30 cellular contexts compared by ENCODE assay signal in genomic region chr11:74905326-74905725, GRCh38. TPM values are rescaled to one million over a fixed set of nuclear protein-coding genes. Genes with fewer than 3 reads are reported as not detected.
A peak's percentile ranks its signal among the peaks of the same experiment; 100 is the strongest.
DNase-seq lines count a peak whose midpoint lies in the region; ATAC-seq, FAIRE-seq and TF ChIP-seq lines count a peak whose summit lies in the region.
"Had no signal": no experiment of that assay in that cellular context is flagged by ENCODE, and none has a peak within 500 bp of the region (broad histone marks: within the 10 kb centered on the region; RNA-seq: fewer than 3 reads in every experiment).

No MANE protein-coding gene starts in this region.

- no peaks in the 10 kb centered on the region for H3K4me1 Mint-ChIP-seq in activated naive CD8-positive, alpha-beta T cell treated with anti-CD3 and anti-CD28 coated beads, Interleukin-2, amount 50 U/mL, for 24 hours

- no peaks in the 10 kb centered on the region for H3K27me3 ChIP-seq in BLaER1 treated with 17β-estradiol and CSF1 and Interleukin-3, amounts not matched to agents 10 nM and 100 nM
- no peaks in the 10 kb centered on the region for H3K27me3 ChIP-seq in colonic mucosa
- H3K27me3 ChIP-seq: brain microvascular endothelial cell, neutrophil, SJCRH30 had no signal

- no peak for ATAC-seq in activated naive CD8-positive, alpha-beta T cell treated with anti-CD3 and anti-CD28 coated beads, Interleukin-2, amount 50 U/mL, for 24 hours
- ATAC-seq in left lobe of liver (peak; percentile 41), HG03045 (IDR thresholded peaks at IDR 0.05; ENCODE audit: unreplicated experiment) (no peak), GM18498 (IDR thresholded peaks at IDR 0.05; ENCODE audit: unreplicated experiment) (no peak)
- ATAC-seq: esophagus mucosa, GM12878, T-cell had no signal

- H3K36me3 Mint-ChIP-seq in activated naive CD8-positive, alpha-beta T cell treated with anti-CD3 and anti-CD28 coated beads, Interleukin-2, amount 50 U/mL, for 24 hours (ENCODE audit: low read depth) = peaks cover 24% of the 10 kb centered on the region

- H3K9me3 Mint-ChIP-seq in activated naive CD8-positive, alpha-beta T cell treated with anti-CD3 and anti-CD28 coated beads, Interleukin-2, amount 50 U/mL, for 24 hours = peaks cover 18% of the 10 kb centered on the region

- H3K27me3 Mint-ChIP-seq in activated naive CD8-positive, alpha-beta T cell treated with anti-CD3 and anti-CD28 coated beads, Interleukin-2, amount 50 U/mL, for 24 hours = no peaks in the 10 kb centered on the region
- H3K27me3 Mint-ChIP-seq: activated CD4-positive, alpha-beta memory T cell treated with anti-CD3 and anti-CD28 coated beads for 36 hours; memory B cell; progenitor cell of endocrine pancreas; T-cell had no signal

- no peak overlapping the region for H3K4me3 ChIP-seq in BLaER1 treated with 17β-estradiol and CSF1 and Interleukin-3, amounts not matched to agents 10 nM and 100 nM
- no peak overlapping the region for H3K4me3 ChIP-seq in colonic mucosa
- H3K4me3 ChIP-seq: GM12878, SJCRH30 had no signal

- no peak for TF ChIP-seq CTCF in colonic mucosa (IDR thresholded peaks at IDR 0.05)

- H3K27ac ChIP-seq in BLaER1 treated with 17β-estradiol and CSF1 and Interleukin-3, amounts not matched to agents 10 nM and 100 nM = peak overlapping the region in 3 of 11 experiments; percentile 7 to 41 (median 19); a peak in 2 of 22 replicates
- H3K27ac ChIP-seq in colonic mucosa = no peak overlapping the region
- H3K27ac ChIP-seq: brain microvascular endothelial cell, C4-2B, neutrophil, SJCRH30 had no signal

- H4K20me1 ChIP-seq in BLaER1 treated with 17β-estradiol and CSF1 and Interleukin-3, amounts not matched to agents 10 nM and 100 nM = 0 out of 22 replicates have a peak, but pooled peaks cover 0 to 3% (median 0%) of the 10 kb centered on the region in 11 experiments

- peaks cover 23 to 28% (median 23%) of the 10 kb centered on the region in 11 experiments for H3K9me3 ChIP-seq in BLaER1 treated with 17β-estradiol and CSF1 and Interleukin-3, amounts not matched to agents 10 nM and 100 nM (replicated peaks in 1 of 11)
- peaks cover 7% of the 10 kb centered on the region for H3K9me3 ChIP-seq in colonic mucosa
- H3K9me3 ChIP-seq: neutrophil had no signal

- H3K4me1 ChIP-seq in BLaER1 treated with 17β-estradiol and CSF1 and Interleukin-3, amounts not matched to agents 10 nM and 100 nM = peaks cover 28 to 53% (median 38%) of the 10 kb centered on the region in 10 experiments
- no peaks in the 10 kb centered on the region for H3K4me1 ChIP-seq in colonic mucosa
- H3K4me1 ChIP-seq: SJCRH30 had no signal

- H3K4me2 ChIP-seq in BLaER1 treated with 17β-estradiol and CSF1 and Interleukin-3, amounts not matched to agents 10 nM and 100 nM = peak overlapping the region; percentile 33 to 81 (median 64); a peak in 20 of 22 replicates

- no peak for TF ChIP-seq POLR2A in GM12892 (IDR thresholded peaks at IDR 0.05; ENCODE audit: low read depth, low read length)

- FAIRE-seq in GM12892 (lab: Jason Lieb, UNC) = peak; percentile 17
- FAIRE-seq: D721Med, GM12878, H1, RCC 7860, urothelium cell line had no signal

- no peak overlapping the region for H3K4me3 Mint-ChIP-seq in activated naive CD8-positive, alpha-beta T cell treated with anti-CD3 and anti-CD28 coated beads, Interleukin-2, amount 50 U/mL, for 24 hours
- H3K4me3 Mint-ChIP-seq: activated CD4-positive, alpha-beta memory T cell treated with anti-CD3 and anti-CD28 coated beads for 36 hours; memory B cell; T-cell had no signal

- H3K9ac ChIP-seq in BLaER1 treated with 17β-estradiol and CSF1 and Interleukin-3, amounts not matched to agents 10 nM and 100 nM = peak overlapping the region in 5 of 11 experiments; percentile 8 to 51 (median 19); a peak in 3 of 22 replicates
- no peak overlapping the region for H3K9ac ChIP-seq in colonic mucosa (ENCODE audit: low read depth in 2 of 2, low read length in 2 of 2)

- intact Hi-C loops in colonic mucosa (cut with DNase I) = no loop called here

- H3K27ac Mint-ChIP-seq in activated naive CD8-positive, alpha-beta T cell treated with anti-CD3 and anti-CD28 coated beads, Interleukin-2, amount 50 U/mL, for 24 hours = peak overlapping the region; percentile 3
- H3K27ac Mint-ChIP-seq: activated CD4-positive, alpha-beta memory T cell treated with anti-CD3 and anti-CD28 coated beads for 36 hours; progenitor cell of endocrine pancreas had no signal

- peaks cover 42 to 72% (median 58%) of the 10 kb centered on the region in 11 experiments for H3K36me3 ChIP-seq in BLaER1 treated with 17β-estradiol and CSF1 and Interleukin-3, amounts not matched to agents 10 nM and 100 nM
- no peaks in the 10 kb centered on the region for H3K36me3 ChIP-seq in colonic mucosa
- H3K36me3 ChIP-seq: brain microvascular endothelial cell, SJCRH30 had no signal

- DNase-seq in GM12892 (ENCODE audit: insufficient read length) (no peak), left lobe of liver (ENCODE audit: low spot score) (no peak), colonic mucosa (no peak), GOT3 (lab: John Stamatoyannopoulos, UW) (no peak)
- DNase-seq in activated naive CD8-positive, alpha-beta T cell treated with anti-CD3 and anti-CD28 coated beads, Interleukin-2, amount 50 U/mL, for 24 hours = no peak
- DNase-seq: activated CD4-positive, alpha-beta memory T cell treated with anti-CD3 and anti-CD28 coated beads for 36 hours; activated gamma-delta T cell; brain microvascular endothelial cell; effector memory CD4-positive, alpha-beta T cell; foreskin melanocyte; NCI-H1105 treated with DMSO at 0.1 percent for 48 hours; NCI-H2029; NCI-H526; SJCRH30; stimulated activated CD4-positive, alpha-beta T cell treated with anti-CD3 and anti-CD28 coated beads, Interleukin-15, amount 100 ng/mL, for 24 hours; stimulated activated naive CD4-positive, alpha-beta T cell treated with Interleukin-2 at 50 U/mL for 16 hours; T-cell had no signal

RNA-seq across cellular contexts. Expression of gene XRRA1, which starts 43.6 kb away (rescaled TPM):
- polyA plus RNA-seq in GM12892 (2012; ENCODE audit: missing spikeins) = 4.6 TPM
- 12.2 TPM for total RNA-seq in left lobe of liver
- 1 to 10 TPM; 5.1 to 6.6 TPM for total RNA-seq in colonic mucosa

RNA-seq across cellular contexts. Expression of gene SPCS2, which starts 43.7 kb away (rescaled TPM):
- 129 TPM for polyA plus RNA-seq in GM12892 (2012; ENCODE audit: missing spikeins)
- total RNA-seq in left lobe of liver = 104 TPM
- 100 to 1,000 TPM; 147 to 180 TPM for total RNA-seq in colonic mucosa
